Comparison of ENCODE assay signal across 27 cellular contexts in genomic region chr2:27734305-27734704, GRCh38. TPM values are rescaled to one million over a fixed set of nuclear protein-coding genes. Genes with fewer than 3 reads are reported as not detected.
A peak's percentile ranks its signal among the peaks of the same experiment; 100 is the strongest.
DNase-seq lines count a peak whose midpoint lies in the region; ATAC-seq and TF ChIP-seq lines count a peak whose summit lies in the region.
"Had no signal": no experiment of that assay in that cellular context is flagged by ENCODE, and none has a peak within 500 bp of the region (broad histone marks: within the 10 kb centered on the region; RNA-seq: fewer than 3 reads in every experiment).

No MANE protein-coding gene starts in this region.

- H3K4me3 Mint-ChIP-seq in CD8-positive, alpha-beta T cell: peak overlapping the region; percentile 38
- H3K4me3 Mint-ChIP-seq in GM23338 (peak overlapping the region; percentile 77; the same call in 2 of the 3 replicates), neural progenitor cell (no peak overlapping the region), nephron progenitor cell (no peak overlapping the region)
- H3K4me3 Mint-ChIP-seq: neural crest cell had no signal

- H3K4me2 ChIP-seq in GM23338: peak overlapping the region; percentile 92
- H3K4me2 ChIP-seq in neural progenitor cell: peak overlapping the region; percentile 80

- peaks cover 12% of the 10 kb centered on the region for H3K4me1 ChIP-seq in CD8-positive, alpha-beta T cell (ENCODE audit: insufficient read depth, low read length)
- H3K4me1 ChIP-seq in GM23338 (ENCODE audit: insufficient read depth) (peaks cover 17% of the 10 kb centered on the region), iPS-15b (ENCODE audit: control insufficient read depth, insufficient read depth, low read length) (no peaks in the 10 kb centered on the region), neural progenitor cell (peaks cover 10% of the 10 kb centered on the region)

- no peaks in the 10 kb centered on the region for H4K20me1 ChIP-seq in GM23338 (replicated peaks; ENCODE audit: insufficient read depth)
- H4K20me1 ChIP-seq in neural progenitor cell (ENCODE audit: low read depth): no peaks in the 10 kb centered on the region

- POLR2A ChIA-PET in CD8-positive, alpha-beta T cell (lab: Charles Lee): no interaction called here
- POLR2A ChIA-PET in RWPE1 (lab: Yijun Ruan, JAX; ENCODE audit: low non-redundant PET): interaction anchor here (0.6 kb wide), 1 partner anchor 15 kb away, joined by 3 read pairs; no protein-coding TSS in a partner anchor

- CTCF ChIA-PET in CD8-positive, alpha-beta T cell (lab: Charles Lee): interaction anchor here (1.6 kb wide), 1 partner anchor 11 kb away, joined by 6 read pairs; no protein-coding TSS in a partner anchor
- CTCF ChIA-PET in RWPE1 (lab: Yijun Ruan, JAX): interaction anchor here (0.7 kb wide), 1 partner anchor 125 kb away, joined by 3 read pairs; no protein-coding TSS in a partner anchor

- H3K27me3 ChIP-seq in CD8-positive, alpha-beta T cell (ENCODE audit: insufficient read depth, low read length): no peaks in the 10 kb centered on the region
- H3K27me3 ChIP-seq in GM23338 (ENCODE audit: insufficient read depth) (no peaks in the 10 kb centered on the region), iPS-15b (ENCODE audit: control insufficient read depth, insufficient read depth, low read length) (peaks cover 4% of the 10 kb centered on the region), neural progenitor cell (peaks cover 8% of the 10 kb centered on the region)
- H3K27me3 ChIP-seq: heart right ventricle, Peyer's patch, tibial nerve had no signal

- H3K9me3 Mint-ChIP-seq in CD8-positive, alpha-beta T cell: no peaks in the 10 kb centered on the region
- H3K9me3 Mint-ChIP-seq in GM23338 (peaks cover 8% of the 10 kb centered on the region; the same call in 1 of the 3 replicates), neural progenitor cell (peaks cover 6% of the 10 kb centered on the region), nephron progenitor cell (peaks cover 5% of the 10 kb centered on the region)
- H3K9me3 Mint-ChIP-seq: HFFc6, neural crest cell had no signal

- intact Hi-C loops in CD8-positive, alpha-beta T cell (cut with DNase I, micrococcal nuclease): no loop called here

- no peak overlapping the region for H3K27ac Mint-ChIP-seq in CD8-positive, alpha-beta T cell
- H3K27ac Mint-ChIP-seq in GM23338 (no peak overlapping the region), neural progenitor cell (no peak overlapping the region), nephron progenitor cell (no peak overlapping the region)
- H3K27ac Mint-ChIP-seq: brain; progenitor cell of endocrine pancreas; T-helper 2 cell treated with Interferon-gamma antibody and Interleukin-4, amounts not matched to agents 5 μg/mL and 100 μg/mL, for 36 hours had no signal

- H3K9ac ChIP-seq in iPS-15b (ENCODE audit: low read depth, low read length): no peak overlapping the region
- H3K9ac ChIP-seq in neural progenitor cell: no peak overlapping the region

- no peak for DNase-seq in CD8-positive, alpha-beta T cell
- no peak for DNase-seq in GM23338 (ENCODE audit: low spot score)
- no peak for DNase-seq in neural progenitor cell (ENCODE audit: low spot score)
- DNase-seq in nephron progenitor cell: no peak
- no peak for DNase-seq in RWPE1 (ENCODE audit: low spot score)
- DNase-seq: activated CD4-positive, alpha-beta T cell treated with anti-CD3 and anti-CD28 coated beads for 48 hours; activated T-cell treated with anti-CD3 and anti-CD28 coated beads, Interleukin-2, amount 50 U/mL, for 1 hour; C1 segment of cervical spinal cord; DMS79 treated with DMSO at 0.1 percent for 48 hours; GF-D8; heart right ventricle; HFFc6; lower lobe of right lung; NCI-H2107; NCI-H446; NCI-H748 treated with DMSO at 0.1 percent for 48 hours; Peyer's patch; SHP77 treated with DMSO at 0.1 percent for 48 hours; stimulated activated CD4-positive, alpha-beta T cell treated with anti-CD3 and anti-CD28 coated beads, Interleukin-12 subunit alpha, Interleukin-12 subunit beta, amount 100 ng/mL, for 4 hours; stimulated activated CD4-positive, alpha-beta T cell treated with anti-CD3 and anti-CD28 coated beads, Interleukin-2, amount 100 ng/mL, for 48 hours had no signal

- no peaks in the 10 kb centered on the region for H3K27me3 Mint-ChIP-seq in CD8-positive, alpha-beta T cell (ENCODE audit: low read depth)
- H3K27me3 Mint-ChIP-seq in GM23338 (ENCODE audit: insufficient read depth, low read depth, poor library complexity) (peaks cover 9% of the 10 kb centered on the region), neural progenitor cell (ENCODE audit: insufficient read depth, low read depth) (peaks cover 14% of the 10 kb centered on the region), nephron progenitor cell (ENCODE audit: low read depth, poor library complexity) (peaks cover 19% of the 10 kb centered on the region)

- no peaks in the 10 kb centered on the region for H3K9me3 ChIP-seq in CD8-positive, alpha-beta T cell (ENCODE audit: low read length)
- H3K9me3 ChIP-seq in iPS-15b (ENCODE audit: control insufficient read depth, insufficient read depth, low read length): no peaks in the 10 kb centered on the region
- H3K9me3 ChIP-seq in neural progenitor cell (ENCODE audit: low read depth): no peaks in the 10 kb centered on the region
- H3K9me3 ChIP-seq: lower lobe of right lung, Peyer's patch had no signal

- peaks cover 12% of the 10 kb centered on the region for H3K4me1 Mint-ChIP-seq in CD8-positive, alpha-beta T cell (ENCODE audit: low read depth)
- H3K4me1 Mint-ChIP-seq in GM23338 (peaks cover 19% of the 10 kb centered on the region), neural progenitor cell (peaks cover 12% of the 10 kb centered on the region), nephron progenitor cell (peaks cover 32% of the 10 kb centered on the region)
- H3K4me1 Mint-ChIP-seq: brain had no signal

- H3F3A ChIP-seq in GM23338 (replicated peaks; ENCODE audit: low read depth): 0 out of 2 replicates have a peak, but pooled peaks cover 11% of the 10 kb centered on the region
- peaks cover 23% of the 10 kb centered on the region for H3F3A ChIP-seq in neural progenitor cell (ENCODE audit: low read depth)

- no peaks in the 10 kb centered on the region for H3K36me3 Mint-ChIP-seq in CD8-positive, alpha-beta T cell
- H3K36me3 Mint-ChIP-seq in GM23338 (ENCODE audit: low read depth) (no peaks in the 10 kb centered on the region; the same call in 2 of the 3 replicates), neural progenitor cell (no peaks in the 10 kb centered on the region), nephron progenitor cell (ENCODE audit: low read depth) (peaks cover 5% of the 10 kb centered on the region)
- H3K36me3 Mint-ChIP-seq: brain had no signal

- TF ChIP-seq CTCF in CD8-positive, alpha-beta T cell (IDR thresholded peaks at IDR 0.05): no peak
- no peak for TF ChIP-seq CTCF in GM23338 (conservative IDR thresholded peaks at IDR 0.05; ENCODE audit: low read depth in 2 of 2)
- no peak for TF ChIP-seq CTCF in neural progenitor cell (IDR thresholded peaks at IDR 0.05)
- no peak for TF ChIP-seq CTCF in nephron progenitor cell (IDR thresholded peaks at IDR 0.05)
- TF ChIP-seq CTCF in RWPE1 (conservative IDR thresholded peaks at IDR 0.05; ENCODE audit: low read depth): no peak

- H2AFZ ChIP-seq in GM23338 (no peak overlapping the region), neural progenitor cell (replicated peaks) (no peak overlapping the region)

- no peak overlapping the region for H3K27ac ChIP-seq in CD8-positive, alpha-beta T cell (ENCODE audit: low read depth, low read length)
- no peak overlapping the region for H3K27ac ChIP-seq in GM23338 (ENCODE audit: low read depth)
- no peak overlapping the region for H3K27ac ChIP-seq in neural progenitor cell
- H3K27ac ChIP-seq in RWPE1: no peak overlapping the region

- 0 out of 2 replicates have a peak, but pooled peaks cover 3% of the 10 kb centered on the region for H3K9me2 ChIP-seq in GM23338 (ENCODE audit: insufficient read depth)

- H3K36me3 ChIP-seq in CD8-positive, alpha-beta T cell (ENCODE audit: insufficient read depth, low read length): no peaks in the 10 kb centered on the region
- H3K36me3 ChIP-seq in GM23338 (ENCODE audit: insufficient read depth): no peaks in the 10 kb centered on the region
- H3K36me3 ChIP-seq in iPS-15b (ENCODE audit: control insufficient read depth, insufficient read depth, low read length): no peaks in the 10 kb centered on the region
- no peaks in the 10 kb centered on the region for H3K36me3 ChIP-seq in neural progenitor cell
- H3K36me3 ChIP-seq: heart right ventricle, lower lobe of right lung, Peyer's patch, tibial nerve had no signal

- no peaks in the 10 kb centered on the region for H3K79me2 ChIP-seq in GM23338 (replicated peaks; ENCODE audit: insufficient read depth)
- no peaks in the 10 kb centered on the region for H3K79me2 ChIP-seq in neural progenitor cell (ENCODE audit: low read depth)

- no peak for ATAC-seq in CD8-positive, alpha-beta T cell
- no peak for ATAC-seq in GM23338
- ATAC-seq in GM18907 (IDR thresholded peaks at IDR 0.05; ENCODE audit: unreplicated experiment): no peak

- no peak overlapping the region for H3K4me3 ChIP-seq in CD8-positive, alpha-beta T cell (ENCODE audit: low read depth, low read length)
- H3K4me3 ChIP-seq in GM23338 (peak overlapping the region; percentile 69; the same call in 1 of the 2 replicates), iPS-15b (ENCODE audit: low read depth, low read length) (peak overlapping the region; percentile 67), neural progenitor cell (no peak overlapping the region)

TF ChIP-seq in GM23338, 12 proteins besides CTCF, POLR2A, EP300 and RAD21 (continues in another document):
- TF ChIP-seq STAT1 (IDR thresholded peaks at IDR 0.05; ENCODE audit: unreplicated experiment) (no peak), POLR2AphosphoS5 (IDR thresholded peaks at IDR 0.05; ENCODE audit: low read depth) (no peak), ZNF114 (CRISPR knock-in tag; IDR thresholded peaks at IDR 0.05) (no peak), CREB1 (CRISPR knock-in tag; IDR thresholded peaks at IDR 0.05; ENCODE audit: low read depth) (no peak), NANOG (IDR thresholded peaks at IDR 0.05; ENCODE audit: borderline replicate concordance) (no peak)

RNA-seq across cellular contexts. Expression of gene MRPL33, which starts 37.2 kb away (rescaled TPM):
- 10 to 100 TPM; 35.8 to 39.0 TPM for total RNA-seq in CD8-positive, alpha-beta T cell
- 80.5 and 83.9 TPM in 2 replicates for total RNA-seq in GM23338 (2014; rRNA removed; shearing (Covaris generic))
- polyA plus RNA-seq in GM23338 (2016; fragmentation: Nextera tagmentation; extraction: Ambion mirVana): 292 and 310 TPM in 2 replicates
- total RNA-seq in neural progenitor cell (ENCODE audit: low replicate concordance): 78.9 and 147 TPM in 2 replicates

Comparison
In these comparisons a context has a peak if more than half of its experiments do, and no peak if none do; other contexts are left out.
1. H3K4me3 ChIP-seq: peak in GM23338 (single experiment) and iPS-15b (single experiment); none in CD8-positive, alpha-beta T cell (single experiment) and neural progenitor cell (single experiment).
2. H3K4me3 Mint-ChIP-seq: peak in CD8-positive, alpha-beta T cell (single experiment) and GM23338 (single experiment); none in neural progenitor cell (single experiment) and nephron progenitor cell (single experiment).